ENCODE assay signal across 14 cellular contexts in the genomic region with DNA sequence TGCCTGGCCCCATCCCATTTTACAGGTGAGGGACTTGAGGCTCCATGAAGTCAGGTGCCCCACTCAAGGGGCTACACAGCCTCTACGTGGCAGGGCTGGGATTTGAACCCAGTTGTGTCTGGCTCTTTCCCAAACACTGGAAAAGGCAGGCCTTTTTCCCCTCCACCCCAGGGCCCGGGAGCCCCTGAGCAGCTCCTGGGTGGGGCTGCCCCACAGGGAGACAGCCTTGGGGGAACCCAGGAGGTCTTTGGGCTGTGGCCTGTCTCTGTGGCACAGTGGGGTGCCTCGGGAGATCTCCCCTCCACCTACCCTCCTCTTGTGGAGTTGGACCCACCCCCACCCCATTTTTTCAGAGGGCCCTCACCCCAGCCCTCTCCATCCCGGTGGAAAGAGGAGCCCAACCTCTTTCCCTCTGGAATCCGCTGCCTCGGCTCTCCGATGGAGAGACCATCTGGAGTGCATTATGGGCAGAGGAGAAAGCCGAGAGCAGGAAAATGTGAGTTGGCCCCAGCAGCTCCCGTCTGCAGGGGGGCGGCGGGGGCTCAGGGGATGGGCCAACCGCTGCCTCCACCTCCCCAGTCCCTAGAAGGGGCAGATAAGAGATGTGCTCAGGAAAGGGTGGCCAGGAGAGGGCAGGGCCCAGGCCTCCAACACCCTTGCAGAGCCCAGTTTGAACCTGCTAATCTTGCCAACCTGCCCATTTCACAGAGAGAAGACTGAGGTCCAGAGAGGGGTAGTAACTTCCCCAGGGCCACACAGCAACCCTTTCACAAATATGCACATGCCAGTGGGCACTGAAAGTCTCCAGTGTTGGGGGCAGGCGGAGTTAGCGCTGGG. TPM values are rescaled to one million over a fixed set of nuclear protein-coding genes. Genes with fewer than 3 reads are reported as not detected.
A peak's percentile ranks its signal among the peaks of the same experiment; 100 is the strongest.
DNase-seq lines count a peak whose midpoint lies in the region; ATAC-seq and TF ChIP-seq lines count a peak whose summit lies in the region.
"Had no signal": no experiment of that assay in that cellular context is flagged by ENCODE, and none has a peak within 500 bp of the region (broad histone marks: within the 10 kb centered on the region; RNA-seq: fewer than 3 reads in every experiment).

No MANE protein-coding gene starts in this region.

- no peak for TF ChIP-seq CTCF in GM10248 (IDR thresholded peaks at IDR 0.05; ENCODE audit: control extremely low read depth, extremely low read depth, low read depth, missing control alignments)
- no peak for TF ChIP-seq CTCF in glutamatergic neuron (IDR thresholded peaks at IDR 0.05; ENCODE audit: partially characterized antibody, unreplicated experiment)
- TF ChIP-seq CTCF in progenitor cell of endocrine pancreas (IDR thresholded peaks at IDR 0.05; ENCODE audit: unreplicated experiment): no peak
- no peak for TF ChIP-seq CTCF in colonic mucosa (IDR thresholded peaks at IDR 0.05)

- H3K9me3 ChIP-seq in colonic mucosa: no peaks in the 10 kb centered on the region

- DNase-seq in GM10248 (ENCODE audit: extremely low spot score): peak; percentile 9
- peak; percentile 12 for DNase-seq in glutamatergic neuron
- DNase-seq in H4 (ENCODE audit: low spot score): no peak
- no peak for DNase-seq in progenitor cell of endocrine pancreas (ENCODE audit: low spot score, unreplicated experiment)
- no peak for DNase-seq in colonic mucosa
- DNase-seq: activated CD4-positive, CD25-positive, alpha-beta regulatory T cell treated with anti-CD3 and anti-CD28 coated beads, Interleukin-2, amount 50 U/mL, for 72 hours; activated T-cell treated with anti-CD3 and anti-CD28 coated beads, Interleukin-2, amount 50 U/mL, for 72 hours; CD4-positive, alpha-beta T cell; central memory CD4-positive, alpha-beta T cell; NCI-H1105 had no signal

- CTCF ChIA-PET in GM10248 (lab: Yijun Ruan, JAX): interaction anchor here (0.8 to 1.4 kb wide), 4 partner anchors 11 to 59 kb away, joined by 3 to 5 read pairs (median 3); partner anchors contain the start of gene TMEM92

- H3K27me3 Mint-ChIP-seq in glutamatergic neuron (ENCODE audit: unreplicated experiment) (peaks cover 6% of the 10 kb centered on the region), progenitor cell of endocrine pancreas (peaks cover 38% of the 10 kb centered on the region)

- intact Hi-C loops in colonic mucosa (cut with DNase I): no loop called here

- no peaks in the 10 kb centered on the region for H3K4me1 ChIP-seq in colonic mucosa

- H3K4me1 Mint-ChIP-seq in glutamatergic neuron (ENCODE audit: low read depth, unreplicated experiment): peaks cover 10% of the 10 kb centered on the region
- H3K4me1 Mint-ChIP-seq in progenitor cell of endocrine pancreas (ENCODE audit: low read depth): peaks cover 1% of the 10 kb centered on the region

- H3K4me3 Mint-ChIP-seq in glutamatergic neuron (ENCODE audit: unreplicated experiment) (no peak overlapping the region), progenitor cell of endocrine pancreas (ENCODE audit: low read depth) (no peak overlapping the region)
- H3K4me3 Mint-ChIP-seq: activated T-cell treated with anti-CD3 and anti-CD28 coated beads, Interleukin-2, amount 50 U/mL, for 72 hours; CD4-positive, alpha-beta T cell; neural crest cell had no signal

- peaks cover 2% of the 10 kb centered on the region for H3K9me3 Mint-ChIP-seq in glutamatergic neuron (ENCODE audit: unreplicated experiment)
- H3K9me3 Mint-ChIP-seq in progenitor cell of endocrine pancreas (ENCODE audit: low read depth): no peaks in the 10 kb centered on the region
- H3K9me3 Mint-ChIP-seq: activated T-cell treated with anti-CD3 and anti-CD28 coated beads, Interleukin-2, amount 50 U/mL, for 72 hours; CD4-positive, alpha-beta T cell; neural crest cell had no signal

- no peaks in the 10 kb centered on the region for H3K36me3 ChIP-seq in colonic mucosa

- H3K27me3 ChIP-seq in colonic mucosa: no peaks in the 10 kb centered on the region

- ATAC-seq in SK-N-SH treated with all-trans-retinoic acid at 6 μM for 48 hours: peak; percentile 91
- ATAC-seq in GM21737 (IDR thresholded peaks at IDR 0.05; ENCODE audit: unreplicated experiment): no peak
- ATAC-seq: activated T-cell treated with anti-CD3 and anti-CD28 coated beads, Interleukin-2, amount 50 U/mL, for 72 hours had no signal

- H3K4me3 ChIP-seq in skin epidermis: peak overlapping the region in 1 of 7 experiments; percentile 9
- no peak overlapping the region for H3K4me3 ChIP-seq in colonic mucosa

- no peak overlapping the region for H3K9ac ChIP-seq in colonic mucosa (ENCODE audit: low read depth in 2 of 2, low read length in 2 of 2)

- H3K27ac Mint-ChIP-seq in glutamatergic neuron (ENCODE audit: unreplicated experiment) (no peak overlapping the region), progenitor cell of endocrine pancreas (no peak overlapping the region)
- H3K27ac Mint-ChIP-seq: activated T-cell treated with anti-CD3 and anti-CD28 coated beads, Interleukin-2, amount 50 U/mL, for 72 hours; CD4-positive, alpha-beta T cell had no signal

- H3K27ac ChIP-seq in skin epidermis (peak overlapping the region in 20 of 21 experiments; percentile 44 to 92 (median 76)), colonic mucosa (no peak overlapping the region)

- POLR2A ChIA-PET in GM10248 (lab: Yijun Ruan, JAX): no interaction called here

- H3K36me3 Mint-ChIP-seq in glutamatergic neuron (ENCODE audit: unreplicated experiment) (no peaks in the 10 kb centered on the region), progenitor cell of endocrine pancreas (ENCODE audit: insufficient read depth) (no peaks in the 10 kb centered on the region)

TF ChIP-seq in SK-N-SH treated with all-trans-retinoic acid at 6 μM for 48 hours, 23 proteins besides CTCF, POLR2A, EP300 and RAD21:
- peak; percentile 76 for TF ChIP-seq TCF4 (CRISPR knock-in tag; IDR thresholded peaks at IDR 0.05; ENCODE audit: borderline replicate concordance)
- TF ChIP-seq ZFP3 (CRISPR knock-in tag; IDR thresholded peaks at IDR 0.05): no peak
- no peak for TF ChIP-seq ZNF70 (CRISPR knock-in tag; IDR thresholded peaks at IDR 0.05)
- TF ChIP-seq TOX (CRISPR knock-in tag; IDR thresholded peaks at IDR 0.05; ENCODE audit: borderline replicate concordance): no peak
- TF ChIP-seq RARB (CRISPR knock-in tag; IDR thresholded peaks at IDR 0.05): 0 out of 2 replicates have a peak, but pooled peaks have one; percentile 42
- TF ChIP-seq, protein P1, sequence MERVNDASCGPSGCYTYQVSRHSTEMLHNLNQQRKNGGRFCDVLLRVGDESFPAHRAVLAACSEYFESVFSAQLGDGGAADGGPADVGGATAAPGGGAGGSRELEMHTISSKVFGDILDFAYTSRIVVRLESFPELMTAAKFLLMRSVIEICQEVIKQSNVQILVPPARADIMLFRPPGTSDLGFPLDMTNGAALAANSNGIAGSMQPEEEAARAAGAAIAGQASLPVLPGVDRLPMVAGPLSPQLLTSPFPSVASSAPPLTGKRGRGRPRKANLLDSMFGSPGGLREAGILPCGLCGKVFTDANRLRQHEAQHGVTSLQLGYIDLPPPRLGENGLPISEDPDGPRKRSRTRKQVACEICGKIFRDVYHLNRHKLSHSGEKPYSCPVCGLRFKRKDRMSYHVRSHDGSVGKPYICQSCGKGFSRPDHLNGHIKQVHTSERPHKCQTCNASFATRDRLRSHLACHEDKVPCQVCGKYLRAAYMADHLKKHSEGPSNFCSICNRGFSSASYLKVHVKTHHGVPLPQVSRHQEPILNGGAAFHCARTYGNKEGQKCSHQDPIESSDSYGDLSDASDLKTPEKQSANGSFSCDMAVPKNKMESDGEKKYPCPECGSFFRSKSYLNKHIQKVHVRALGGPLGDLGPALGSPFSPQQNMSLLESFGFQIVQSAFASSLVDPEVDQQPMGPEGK (CRISPR knock-in tag; IDR thresholded peaks at IDR 0.05; ENCODE audit: borderline replicate concordance): peak; percentile 69
- TF ChIP-seq ZFP30 (CRISPR knock-in tag; IDR thresholded peaks at IDR 0.05): no peak

RNA-seq across cellular contexts. Expression of gene TMEM92, which starts 15.4 kb away (rescaled TPM):
- total RNA-seq in glutamatergic neuron (ENCODE audit: unreplicated experiment) (not detected), progenitor cell of endocrine pancreas (7.4 and 7.6 TPM in 2 replicates), colonic mucosa (10 to 100 TPM; 11.1 to 18.5 TPM)
- total RNA-seq in H4 (2014; rRNA removed; shearing (Covaris generic)): 5.6 and 7.4 TPM in 2 replicates
- total RNA-seq: CD4-positive, alpha-beta T cell had no signal

RNA-seq across cellular contexts. Expression of gene COL1A1, which starts 57.4 kb away (rescaled TPM):
- total RNA-seq in glutamatergic neuron (ENCODE audit: unreplicated experiment) (10.1 TPM), progenitor cell of endocrine pancreas (26.7 and 38.4 TPM in 2 replicates), colonic mucosa (100 to 1,000 TPM in 1 of 2 donors, 10 to 100 TPM in 1; 74.7 to 127 TPM)
- total RNA-seq in H4 (2014; rRNA removed; shearing (Covaris generic)): 11.1 and 25.7 TPM in 2 replicates

Comparison
In these comparisons a context has a peak if more than half of its experiments do, and no peak if none do; other contexts are left out.
1. DNase-seq: peak in GM10248 (single experiment) and glutamatergic neuron (single experiment); none in H4 (single experiment), progenitor cell of endocrine pancreas (single experiment) and colonic mucosa (single experiment).